Comparison of ENCODE assay signal across 1 cellular context in genomic region chr17:73226556-73227172, GRCh38.
TF ChIP-seq lines count a peak whose summit lies in the region.

No MANE protein-coding gene starts in this region.

TF ChIP-seq in A549, 52 proteins besides CTCF, POLR2A, EP300 and RAD21 (continued from another document):
- TF ChIP-seq USF2 (IDR thresholded peaks at IDR 0.05): no peak
- no peak for TF ChIP-seq RNF2 (IDR thresholded peaks at IDR 0.05; ENCODE audit: borderline replicate concordance, low read depth)
- no peak for TF ChIP-seq SMC3 (IDR thresholded peaks at IDR 0.05)
- no peak for TF ChIP-seq ZFP36 (IDR thresholded peaks at IDR 0.05; ENCODE audit: borderline replicate concordance, partially characterized antibody)
- no peak for TF ChIP-seq HDAC2 (IDR thresholded peaks at IDR 0.05)
- no peak for TF ChIP-seq REST (IDR thresholded peaks at IDR 0.05)
- no peak for TF ChIP-seq HEYL (CRISPR knock-in tag; IDR thresholded peaks at IDR 0.05)
- no peak for TF ChIP-seq ESRRA (IDR thresholded peaks at IDR 0.05; ENCODE audit: borderline replicate concordance, low read length)
- no peak for TF ChIP-seq ZNF302 (CRISPR knock-in tag; IDR thresholded peaks at IDR 0.05)
- no peak for TF ChIP-seq MAFK (IDR thresholded peaks at IDR 0.05; ENCODE audit: partially characterized antibody)
